ENCODE assay signal across 8 cellular contexts in the genomic region with DNA sequence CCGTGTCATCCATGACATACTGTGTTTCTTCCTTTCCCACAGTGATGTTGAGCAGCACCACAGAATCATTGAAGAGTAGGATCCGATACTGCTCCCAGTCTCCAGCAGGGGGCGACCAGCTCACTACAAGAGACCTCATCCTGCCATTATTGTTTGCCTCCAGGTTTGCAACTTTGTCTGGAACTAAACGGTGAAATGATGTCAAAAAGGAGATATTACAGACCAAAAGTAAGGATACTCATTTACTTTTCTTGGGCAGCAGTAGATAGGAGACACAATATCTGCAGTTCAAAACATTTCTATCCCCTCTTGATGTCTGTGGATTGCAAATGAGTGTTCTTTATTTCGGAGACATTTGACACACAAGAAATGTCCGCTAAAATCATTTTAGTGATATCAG. TPM values are rescaled to one million over a fixed set of nuclear protein-coding genes. Genes with fewer than 3 reads are reported as not detected.
DNase-seq lines count a peak whose midpoint lies in the region; ATAC-seq and TF ChIP-seq lines count a peak whose summit lies in the region.

No MANE protein-coding gene starts in this region.

- H3K4me3 Mint-ChIP-seq in CD4-positive, alpha-beta memory T cell = peak overlapping the region in 1 of 8 donors; percentile 7
- H3K4me3 Mint-ChIP-seq in nephron progenitor cell = no peak overlapping the region

- H3K4me1 Mint-ChIP-seq in CD4-positive, alpha-beta memory T cell = no peaks in the 10 kb centered on the region
- H3K4me1 Mint-ChIP-seq in nephron progenitor cell = no peaks in the 10 kb centered on the region

- peaks cover 8 to 17% of the 10 kb centered on the region in 2 donors for H3K27me3 Mint-ChIP-seq in CD4-positive, alpha-beta memory T cell
- no peaks in the 10 kb centered on the region for H3K27me3 Mint-ChIP-seq in nephron progenitor cell (ENCODE audit: low read depth, poor library complexity)

- TF ChIP-seq CTCF in nephron progenitor cell (IDR thresholded peaks at IDR 0.05) = peak; percentile 80

- peak; percentile 23 to 56 (median 39) for DNase-seq in CD4-positive, alpha-beta memory T cell
- DNase-seq in NCI-H748 treated with DMSO at 0.1 percent for 48 hours (lab: John Stamatoyannopoulos, UW) = peak; percentile 52
- DNase-seq in activated T-cell treated with anti-CD3 and anti-CD28 coated beads for 24 hours (ENCODE audit: low read depth) = peak; percentile 28
- DNase-seq in fibroblast of gingiva (ENCODE audit: low read depth) = peak; percentile 59
- DNase-seq in nephron progenitor cell = peak; percentile 77
- DNase-seq in stromal cell of bone marrow (ENCODE audit: low read depth) = peak; percentile 53

- H3K27ac Mint-ChIP-seq in CD4-positive, alpha-beta memory T cell = no peak overlapping the region
- H3K27ac Mint-ChIP-seq in nephron progenitor cell = no peak overlapping the region

- CTCF ChIA-PET in CD4-positive, alpha-beta memory T cell (lab: Charles Lee; ENCODE audit: partially characterized antibody) = interaction anchor here (0.9 to 1.5 kb wide), 3 partner anchors 13 to 1157 kb away, joined by 3 to 5 read pairs (median 5); no protein-coding TSS in a partner anchor

- no peaks in the 10 kb centered on the region for H3K36me3 ChIP-seq in CD4-positive, alpha-beta memory T cell (ENCODE audit: insufficient read depth, low read length)

- intact Hi-C loops in CD4-positive, alpha-beta memory T cell (cut with micrococcal nuclease) = loop anchor here (5.0 kb wide), 1 partner anchor 132 kb away; no protein-coding TSS in a partner anchor

- H3K36me3 Mint-ChIP-seq in CD4-positive, alpha-beta memory T cell = no peaks in the 10 kb centered on the region
- no peaks in the 10 kb centered on the region for H3K36me3 Mint-ChIP-seq in nephron progenitor cell (ENCODE audit: low read depth)

- H3K4me1 ChIP-seq in CD4-positive, alpha-beta memory T cell (ENCODE audit: insufficient read depth, low read length) = no peaks in the 10 kb centered on the region

- no peaks in the 10 kb centered on the region for H3K9me3 ChIP-seq in CD4-positive, alpha-beta memory T cell (ENCODE audit: control insufficient read depth in 1 of 2, low read length in 2 of 2)

- no peak overlapping the region for H3K4me3 ChIP-seq in CD4-positive, alpha-beta memory T cell (ENCODE audit: low read length in 2 of 2)

- ATAC-seq in GM19351 (IDR thresholded peaks at IDR 0.05; ENCODE audit: unreplicated experiment) (peak; percentile 99), HG03469 (IDR thresholded peaks at IDR 0.05; ENCODE audit: unreplicated experiment) (peak; percentile 85)

- H3K27me3 ChIP-seq in CD4-positive, alpha-beta memory T cell (ENCODE audit: insufficient read depth, low read length) = no peaks in the 10 kb centered on the region

- POLR2A ChIA-PET in CD4-positive, alpha-beta memory T cell (lab: Charles Lee; ENCODE audit: partially characterized antibody) = no interaction called here

- H3K9me3 Mint-ChIP-seq in CD4-positive, alpha-beta memory T cell = peaks cover 0 to 7% (median 0%) of the 10 kb centered on the region in 8 donors
- peaks cover 15% of the 10 kb centered on the region for H3K9me3 Mint-ChIP-seq in nephron progenitor cell

- no peak overlapping the region for H3K27ac ChIP-seq in CD4-positive, alpha-beta memory T cell (ENCODE audit: low read depth, low read length)

RNA-seq across cellular contexts. Expression of a gene that starts 47.2 kb away (rescaled TPM):
- not detected for total RNA-seq in CD4-positive, alpha-beta memory T cell
- not detected for polyA plus RNA-seq in CD4-positive, alpha-beta memory T cell
